ENCODE assay signal across 8 cellular contexts in genomic region chr10:42783181-42783549, GRCh38. TPM values are rescaled to one million over a fixed set of nuclear protein-coding genes. Genes with fewer than 3 reads are reported as not detected.
DNase-seq lines count a peak whose midpoint lies in the region; ATAC-seq, FAIRE-seq and TF ChIP-seq lines count a peak whose summit lies in the region.

No MANE protein-coding gene starts in this region.

- peaks cover 26% of the 10 kb centered on the region for H3K79me2 ChIP-seq in astrocyte (ENCODE audit: insufficient read depth, low read length)

- ATAC-seq in CD4-positive, CD25-positive, alpha-beta regulatory T cell (ENCODE audit: low read depth in 2 of 2): no peak

- no peaks in the 10 kb centered on the region for H3K27me3 Mint-ChIP-seq in CD4-positive, CD25-positive, alpha-beta regulatory T cell
- peaks cover 22% of the 10 kb centered on the region for H3K27me3 Mint-ChIP-seq in astrocyte (ENCODE audit: low read depth, unreplicated experiment)

- peak overlapping the region; percentile 98 for H2AFZ ChIP-seq in astrocyte (ENCODE audit: low read depth, low read length)

- no peak for DNase-seq in CD4-positive, CD25-positive, alpha-beta regulatory T cell
- no peak for DNase-seq in H7
- peak; percentile 41 for DNase-seq in NCI-H748 treated with DMSO at 0.1 percent for 48 hours (lab: John Stamatoyannopoulos, UW)
- peak; percentile 72 for DNase-seq in astrocyte (ENCODE audit: low read depth)
- peak; percentile 23 for DNase-seq in stimulated activated CD4-positive, alpha-beta T cell treated with anti-CD3 and anti-CD28 coated beads, Interleukin-1b, Interleukin-23, amount 100 ng/mL, for 48 hours
- no peak for DNase-seq in HPDE6-E6E7 (ENCODE audit: extremely low spot score)
- DNase-seq in HuH-7.5 (ENCODE audit: low spot score): no peak

- H3K9ac ChIP-seq in astrocyte (ENCODE audit: low read length): peak overlapping the region; percentile 82
- H3K9ac ChIP-seq in iPS-20b (ENCODE audit: low read depth, low read length): peak overlapping the region; percentile 86

- H4K20me1 ChIP-seq in astrocyte (ENCODE audit: insufficient read depth, low read length): peaks cover 11% of the 10 kb centered on the region

- H3K4me3 Mint-ChIP-seq in CD4-positive, CD25-positive, alpha-beta regulatory T cell: peak overlapping the region; percentile 95 to 98 (median 96)
- peak overlapping the region; percentile 94 for H3K4me3 Mint-ChIP-seq in astrocyte (ENCODE audit: unreplicated experiment)

- FAIRE-seq in astrocyte (lab: Jason Lieb, UNC): no peak

- peak overlapping the region; percentile 95 to 98 (median 95) for H3K27ac Mint-ChIP-seq in CD4-positive, CD25-positive, alpha-beta regulatory T cell
- peak overlapping the region; percentile 92 for H3K27ac Mint-ChIP-seq in astrocyte (ENCODE audit: unreplicated experiment)

- peaks cover 14% of the 10 kb centered on the region for H3K4me1 ChIP-seq in CD4-positive, CD25-positive, alpha-beta regulatory T cell (ENCODE audit: control insufficient read depth, insufficient read depth, low read length, poor library complexity, severe bottlenecking)
- H3K4me1 ChIP-seq in astrocyte (ENCODE audit: insufficient read depth, low read length) (no peaks in the 10 kb centered on the region), iPS-20b (ENCODE audit: insufficient read depth, low read length) (peaks cover 2% of the 10 kb centered on the region; the same call in 1 of the 2 replicates)

- peak overlapping the region; percentile 80 for H3K27ac ChIP-seq in CD4-positive, CD25-positive, alpha-beta regulatory T cell (ENCODE audit: insufficient read depth, low read length, poor library complexity, severe bottlenecking)
- H3K27ac ChIP-seq in astrocyte (ENCODE audit: low read depth, low read length): peak overlapping the region; percentile 81
- H3K27ac ChIP-seq in iPS-20b (ENCODE audit: low read length): peak overlapping the region; percentile 73

- peaks cover 36% of the 10 kb centered on the region for H3K36me3 ChIP-seq in CD4-positive, CD25-positive, alpha-beta regulatory T cell (ENCODE audit: control insufficient read depth, insufficient read depth, low read length)
- peaks cover 16% of the 10 kb centered on the region for H3K36me3 ChIP-seq in H7 (replicated peaks; ENCODE audit: control insufficient read depth, insufficient read depth, low read length)
- H3K36me3 ChIP-seq in astrocyte (ENCODE audit: insufficient read depth, low read length): peaks cover 28% of the 10 kb centered on the region
- peaks cover 40% of the 10 kb centered on the region for H3K36me3 ChIP-seq in iPS-20b (ENCODE audit: insufficient read depth, low read depth, low read length)

- no peaks in the 10 kb centered on the region for H3K27me3 ChIP-seq in CD4-positive, CD25-positive, alpha-beta regulatory T cell (ENCODE audit: control insufficient read depth, insufficient read depth, low read length)
- H3K27me3 ChIP-seq in H7 (ENCODE audit: control insufficient read depth, insufficient read depth, low read length) (no peaks in the 10 kb centered on the region; the same call in none of the 2 replicates), astrocyte (ENCODE audit: insufficient read depth, low read length) (no peaks in the 10 kb centered on the region), iPS-20b (ENCODE audit: insufficient read depth, low read length) (peaks cover 7% of the 10 kb centered on the region; the same call in 1 of the 2 replicates)

- peaks cover 0 to 1% (median 0%) of the 10 kb centered on the region in 7 donors for H3K9me3 Mint-ChIP-seq in CD4-positive, CD25-positive, alpha-beta regulatory T cell
- peaks cover 7% of the 10 kb centered on the region for H3K9me3 Mint-ChIP-seq in astrocyte (ENCODE audit: unreplicated experiment)

- H3K9me3 ChIP-seq in CD4-positive, CD25-positive, alpha-beta regulatory T cell (ENCODE audit: control insufficient read depth in 2 of 2, low read length in 2 of 2): no peaks in the 10 kb centered on the region
- H3K9me3 ChIP-seq in astrocyte (ENCODE audit: insufficient read depth, low read depth, low read length) (no peaks in the 10 kb centered on the region), iPS-20b (ENCODE audit: insufficient read depth, low read depth, low read length) (no peaks in the 10 kb centered on the region)

- H3K36me3 Mint-ChIP-seq in CD4-positive, CD25-positive, alpha-beta regulatory T cell: peaks cover 17% of the 10 kb centered on the region
- peaks cover 4% of the 10 kb centered on the region for H3K36me3 Mint-ChIP-seq in astrocyte (ENCODE audit: low read depth, unreplicated experiment)

- H3K4me3 ChIP-seq in CD4-positive, CD25-positive, alpha-beta regulatory T cell (ENCODE audit: low read depth, low read length): peak overlapping the region; percentile 97
- H3K4me3 ChIP-seq in H7 (ENCODE audit: insufficient read depth, low read depth, low read length) (peak overlapping the region; percentile 58), astrocyte (ENCODE audit: insufficient read depth, low read depth, low read length) (peak overlapping the region; percentile 76), iPS-20b (ENCODE audit: low read length) (peak overlapping the region; percentile 91)

- H3K4me1 Mint-ChIP-seq in CD4-positive, CD25-positive, alpha-beta regulatory T cell: peaks cover 15 to 46% (median 20%) of the 10 kb centered on the region in 4 donors
- no peaks in the 10 kb centered on the region for H3K4me1 Mint-ChIP-seq in astrocyte (ENCODE audit: low read depth, unreplicated experiment)

- TF ChIP-seq CTCF in astrocyte (IDR thresholded peaks at IDR 0.05; ENCODE audit: insufficient read depth, low read depth, low read length): no peak

- peak overlapping the region; percentile 86 for H3K4me2 ChIP-seq in astrocyte (ENCODE audit: low read length)

RNA-seq across cellular contexts. Expression of gene BMS1, which starts 0.6 kb away (rescaled TPM):
- 10.9 TPM for total RNA-seq in CD4-positive, CD25-positive, alpha-beta regulatory T cell
- polyA plus RNA-seq in CD4-positive, CD25-positive, alpha-beta regulatory T cell: 10 to 100 TPM in 2 of 4 donors, 1 to 10 TPM in 2; 8.6 to 11.7 (median 10.3) TPM
- 18.5 and 26.1 TPM in 2 replicates for total RNA-seq in H7 (2014; rRNA removed; shearing (Covaris generic))
- total RNA-seq in astrocyte: 24.0 and 26.3 TPM in 2 replicates

Comparison
In these comparisons a context has a peak if more than half of its experiments do, and no peak if none do; other contexts are left out.
1. DNase-seq: peak in NCI-H748 treated with DMSO at 0.1 percent for 48 hours (single experiment), astrocyte (single experiment) and stimulated activated CD4-positive, alpha-beta T cell treated with anti-CD3 and anti-CD28 coated beads, Interleukin-1b, Interleukin-23, amount 100 ng/mL, for 48 hours (single experiment); none in CD4-positive, CD25-positive, alpha-beta regulatory T cell (0 of 3), H7 (single experiment), HPDE6-E6E7 (single experiment) and HuH-7.5 (single experiment).
2. Peak in every context shown above with its lines, with median percentiles within 50 percentile points of each other: H3K27ac ChIP-seq and H3K4me3 ChIP-seq.